ENCODE assay signal across 8 cellular contexts in the genomic region with DNA sequence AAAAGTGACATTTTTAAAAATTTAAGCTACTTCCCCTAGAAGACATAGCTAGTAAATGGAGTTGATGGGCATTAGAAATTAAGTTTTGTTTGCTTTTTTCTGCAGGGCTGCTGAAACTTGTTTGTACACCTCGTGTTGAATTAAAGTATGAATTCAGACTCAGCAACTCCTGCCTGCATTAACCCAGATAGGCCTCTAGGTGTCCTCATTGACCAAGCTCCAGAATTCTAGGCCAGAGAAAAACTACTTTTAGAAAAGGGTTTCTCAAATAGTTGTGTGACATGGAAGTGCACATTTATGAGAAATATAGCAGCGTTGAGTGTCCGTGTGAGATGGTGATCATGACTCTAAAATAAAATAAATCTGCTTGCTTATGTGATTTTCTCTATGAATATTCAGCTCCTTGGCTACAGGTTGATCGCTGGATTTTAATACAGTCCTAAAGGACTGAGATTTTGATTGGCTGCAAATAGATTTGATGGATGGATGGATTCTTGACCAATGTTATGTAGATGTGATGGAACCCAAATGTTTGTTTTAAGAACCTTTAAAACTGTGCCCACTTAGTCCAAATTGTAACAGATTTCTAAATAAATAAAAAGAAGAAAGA. TPM values are rescaled to one million over a fixed set of nuclear protein-coding genes. Genes with fewer than 3 reads are reported as not detected.
DNase-seq lines count a peak whose midpoint lies in the region; ATAC-seq and TF ChIP-seq lines count a peak whose summit lies in the region.

No MANE protein-coding gene starts in this region.

- H3K36me3 Mint-ChIP-seq in memory B cell = no peaks in the 10 kb centered on the region

- no peaks in the 10 kb centered on the region for H3K4me1 Mint-ChIP-seq in memory B cell

- H3K27me3 Mint-ChIP-seq in memory B cell = no peaks in the 10 kb centered on the region

- H3K9me3 ChIP-seq in effector memory CD4-positive, alpha-beta T cell (ENCODE audit: control insufficient read depth, low read length) = no peaks in the 10 kb centered on the region
- no peaks in the 10 kb centered on the region for H3K9me3 ChIP-seq in upper lobe of right lung

- H3K27ac ChIP-seq in KMS-11 (no peak overlapping the region), upper lobe of right lung (no peak overlapping the region)
- H3K27ac ChIP-seq in effector memory CD4-positive, alpha-beta T cell (ENCODE audit: insufficient read depth, low read length, poor library complexity, severe bottlenecking) = no peak overlapping the region

- DNase-seq in AG10803 (ENCODE audit: low read depth) (peak; percentile 43), T-helper 1 cell (peak in 3 of 5 donors; percentile 2 to 62 (median 16)), memory B cell (ENCODE audit: low spot score in 2 of 2) (peak in 1 of 2 donors; percentile 27), upper lobe of right lung (no peak)
- DNase-seq in effector memory CD4-positive, alpha-beta T cell = peak in 2 of 3 donors; percentile 1 to 11

- H2AFZ ChIP-seq in KMS-11 (ENCODE audit: low read depth) = no peak overlapping the region; the same call in 1 of the 2 replicates

- no peaks in the 10 kb centered on the region for H3K9me3 Mint-ChIP-seq in memory B cell

- H3K36me3 ChIP-seq in KMS-11 (ENCODE audit: insufficient read depth) (no peaks in the 10 kb centered on the region), upper lobe of right lung (no peaks in the 10 kb centered on the region)
- no peaks in the 10 kb centered on the region for H3K36me3 ChIP-seq in effector memory CD4-positive, alpha-beta T cell (ENCODE audit: control insufficient read depth, insufficient read depth, low read length)

- no peak overlapping the region for H3K27ac Mint-ChIP-seq in memory B cell

- H3K4me1 ChIP-seq in KMS-11 (ENCODE audit: low read depth, poor library complexity, severe bottlenecking) (peaks cover 18% of the 10 kb centered on the region), upper lobe of right lung (no peaks in the 10 kb centered on the region)
- no peaks in the 10 kb centered on the region for H3K4me1 ChIP-seq in effector memory CD4-positive, alpha-beta T cell (ENCODE audit: control insufficient read depth, insufficient read depth, low read length, poor library complexity, severe bottlenecking)

- no peaks in the 10 kb centered on the region for H3K27me3 ChIP-seq in KMS-11 (ENCODE audit: insufficient read depth, low read depth)
- no peaks in the 10 kb centered on the region for H3K27me3 ChIP-seq in effector memory CD4-positive, alpha-beta T cell (replicated peaks; ENCODE audit: control insufficient read depth, insufficient read depth, low read length, poor library complexity, severe bottlenecking)
- no peaks in the 10 kb centered on the region for H3K27me3 ChIP-seq in upper lobe of right lung

- TF ChIP-seq CTCF in AG10803 (conservative IDR thresholded peaks at IDR 0.05; ENCODE audit: low read length) (peak; percentile 98), GM12874 (IDR thresholded peaks at IDR 0.05; ENCODE audit: insufficient read depth, low read depth, low read length) (peak; percentile 67), KMS-11 (conservative IDR thresholded peaks at IDR 0.05; ENCODE audit: low read depth, low read length) (peak; percentile 81), upper lobe of right lung (IDR thresholded peaks at IDR 0.05) (peak; percentile 96)

- H3K4me3 Mint-ChIP-seq in memory B cell = no peak overlapping the region

- ATAC-seq in memory B cell (ENCODE audit: low read depth) (peak; percentile 44), upper lobe of right lung (peak; percentile 92), HG03571 (IDR thresholded peaks at IDR 0.05; ENCODE audit: unreplicated experiment) (no peak)

- intact Hi-C loops in upper lobe of right lung (cut with DNase I) = loop anchor here (10.0 kb wide), 1 partner anchor 143 kb away; no protein-coding TSS in a partner anchor

- no peaks in the 10 kb centered on the region for H3K79me2 ChIP-seq in KMS-11 (ENCODE audit: insufficient read depth, low read depth)

- H3K9ac ChIP-seq in KMS-11 = no peak overlapping the region

- no peak overlapping the region for H3K4me3 ChIP-seq in AG10803 (ENCODE audit: low read length)
- H3K4me3 ChIP-seq in KMS-11 (IDR thresholded peaks at IDR 0.05; ENCODE audit: insufficient read depth, low read depth, low read length) = no peak overlapping the region
- no peak overlapping the region for H3K4me3 ChIP-seq in effector memory CD4-positive, alpha-beta T cell (ENCODE audit: insufficient read depth, low read depth, low read length, poor library complexity, severe bottlenecking)
- H3K4me3 ChIP-seq in upper lobe of right lung = no peak overlapping the region

- H4K20me1 ChIP-seq in KMS-11 (ENCODE audit: insufficient read depth) = no peaks in the 10 kb centered on the region

- no peak overlapping the region for H3K4me2 ChIP-seq in KMS-11

RNA-seq across cellular contexts. Expression of gene LMOD3, which starts 39.3 kb away (rescaled TPM):
- total RNA-seq in upper lobe of right lung = 0.12 TPM
